1 cellular context compared by ENCODE assay signal in genomic region chr4:184315675-184316359, GRCh38.
TF ChIP-seq lines count a peak whose summit lies in the region.

No MANE protein-coding gene starts in this region.

TF ChIP-seq in IMR-90, 13 proteins besides CTCF, POLR2A, EP300 and RAD21 (continued from another document):
- TF ChIP-seq RCOR1 (IDR thresholded peaks at IDR 0.05; ENCODE audit: insufficient replicate concordance, low read length), result no peak
TF ChIP-seq in IMR-90: peak in this region for 0.
